In genomic region chr4:153063490-153063889, GRCh38 we compare ENCODE assay signal across 29 cellular contexts.
"Had no signal": no experiment of that assay in that cellular context is flagged by ENCODE, and none has a peak within 500 bp of the region (broad histone marks: within the 10 kb centered on the region; RNA-seq: fewer than 3 reads in every experiment).

No MANE protein-coding gene starts in this region.

- H3K27me3 ChIP-seq: adrenal gland, body of pancreas had no signal

- H3K4me1 ChIP-seq: adrenal gland, body of pancreas, heart left ventricle had no signal

- H3K4me3 ChIP-seq: adrenal gland, body of pancreas, heart left ventricle had no signal

- DNase-seq: activated CD4-positive, alpha-beta memory T cell treated with anti-CD3 and anti-CD28 coated beads for 36 hours; activated CD4-positive, alpha-beta T cell treated with anti-CD3 and anti-CD28 coated beads for 36 hours; activated CD4-positive, alpha-beta T cell treated with anti-CD3 and anti-CD28 coated beads, Interleukin-2, amount 10 ng/mL, durations not matched to agents 24 days and 14 days; activated CD4-positive, CD25-positive, alpha-beta regulatory T cell; activated CD4-positive, CD25-positive, alpha-beta regulatory T cell treated with anti-CD3 and anti-CD28 coated beads, Interleukin-2, amount 50 U/mL, for 72 hours; activated CD8-positive, alpha-beta memory T cell treated with anti-CD3 and anti-CD28 coated beads, Interleukin-2, amount 10 ng/mL, durations not matched to agents 7 days and 5 days; activated CD8-positive, alpha-beta memory T cell treated with anti-CD3 and anti-CD28 coated beads, Interleukin-2, amount 50 U/mL, for 4 hours; activated CD8-positive, alpha-beta T cell treated with anti-CD3 and anti-CD28 coated beads, Interleukin-2, amount 10 ng/mL, durations not matched to agents 7 days and 5 days; activated effector memory CD4-positive, alpha-beta T cell treated with anti-CD3 and anti-CD28 coated beads, Interleukin-2, amount 50 U/mL, for 16 hours; activated naive CD4-positive, alpha-beta T cell treated with anti-CD3 and anti-CD28 coated beads for 36 hours; activated naive CD8-positive, alpha-beta T cell treated with anti-CD3 and anti-CD28 coated beads for 36 hours; activated naive CD8-positive, alpha-beta T cell treated with anti-CD3 and anti-CD28 coated beads, Interleukin-2, amount 50 U/mL, for 24 hours; activated T-cell treated with anti-CD3 and anti-CD28 coated beads, Interleukin-2, amount 50 U/mL, for 1 hour; activated T-cell treated with anti-CD3 and anti-CD28 coated beads, Interleukin-2, amount 50 U/mL, for 48 hours; adrenal gland; amygdala; aorta; body of pancreas; caudate nucleus; cortex of kidney; dermis blood vessel endothelial cell; effector CD4-positive, alpha-beta T cell; foreskin fibroblast; glutamatergic neuron; heart left ventricle; T-cell; T-helper 17 cell; T1000 had no signal

- H3K27ac ChIP-seq: adrenal gland, body of pancreas, epithelial cell of prostate, heart left ventricle had no signal

- H3K9me3 ChIP-seq: adrenal gland, body of pancreas, heart left ventricle had no signal

- ATAC-seq: activated CD4-positive, alpha-beta T cell treated with anti-CD3 and anti-CD28 coated beads for 36 hours; activated CD8-positive, alpha-beta memory T cell treated with anti-CD3 and anti-CD28 coated beads, Interleukin-2, amount 10 ng/mL, durations not matched to agents 7 days and 5 days; activated CD8-positive, alpha-beta T cell treated with anti-CD3 and anti-CD28 coated beads, Interleukin-2, amount 10 ng/mL, durations not matched to agents 7 days and 5 days; activated naive CD8-positive, alpha-beta T cell treated with anti-CD3 and anti-CD28 coated beads, Interleukin-2, amount 50 U/mL, for 24 hours; body of pancreas; heart left ventricle; T-cell; T-helper 17 cell had no signal

- H3K36me3 ChIP-seq: adrenal gland, heart left ventricle had no signal
